ENCODE assay signal across 12 cellular contexts in the genomic region with DNA sequence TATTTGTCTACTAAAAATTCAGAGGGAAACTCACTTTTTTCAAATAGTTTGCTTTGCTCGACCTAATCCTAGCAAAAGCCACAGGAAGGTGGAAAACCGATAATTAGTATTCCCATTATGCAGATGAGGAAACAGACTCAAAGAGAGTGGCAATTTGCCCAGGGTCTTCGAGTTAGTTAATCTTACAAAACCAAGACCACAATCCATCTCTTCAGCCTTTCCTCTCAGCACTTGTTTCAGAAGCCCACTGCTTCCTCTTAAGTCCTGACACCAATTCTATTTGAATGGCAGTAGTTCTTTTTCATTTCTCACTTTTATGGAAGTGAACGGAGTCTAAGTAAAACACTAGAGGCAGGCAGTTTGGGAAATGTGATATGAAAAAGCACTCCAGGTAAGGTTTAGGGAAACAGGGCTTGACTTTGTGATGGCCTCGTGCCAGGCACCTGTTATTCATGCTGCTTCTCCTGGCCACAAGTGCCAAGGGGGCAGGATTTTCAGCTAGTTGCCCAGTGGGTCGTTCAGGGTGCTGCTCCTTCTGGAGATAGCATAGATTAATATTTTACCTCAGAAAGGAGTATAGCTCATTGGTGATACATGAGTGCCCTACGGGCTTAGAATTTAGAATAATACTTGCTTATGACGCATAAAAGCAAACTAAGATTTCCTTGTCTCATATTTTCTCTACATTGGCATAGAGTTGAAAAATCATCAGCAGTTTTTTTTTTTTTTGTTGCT.
A peak's percentile ranks its signal among the peaks of the same experiment; 100 is the strongest.
DNase-seq lines count a peak whose midpoint lies in the region; ATAC-seq and TF ChIP-seq lines count a peak whose summit lies in the region.
"Had no signal": no experiment of that assay in that cellular context is flagged by ENCODE, and none has a peak within 500 bp of the region (broad histone marks: within the 10 kb centered on the region; RNA-seq: fewer than 3 reads in every experiment).

No MANE protein-coding gene starts in this region.

- H3K4me1 Mint-ChIP-seq in progenitor cell of endocrine pancreas (ENCODE audit: low read depth): peaks cover 50% of the 10 kb centered on the region
- H3K4me1 Mint-ChIP-seq: activated CD4-positive, alpha-beta T cell treated with anti-CD3 and anti-CD28 coated beads, Interleukin-2, amount 10 ng/mL, durations not matched to agents 24 days and 14 days had no signal

- H3K9ac ChIP-seq in smooth muscle cell (ENCODE audit: low read depth): no peak overlapping the region

- H3K79me2 ChIP-seq in smooth muscle cell (ENCODE audit: low read depth) (no peaks in the 10 kb centered on the region), osteoblast (ENCODE audit: insufficient read depth, low read length) (no peaks in the 10 kb centered on the region)

- no peak for ATAC-seq in GM18517 (IDR thresholded peaks at IDR 0.05; ENCODE audit: unreplicated experiment)
- ATAC-seq: CD8-positive, alpha-beta T cell had no signal

- peak overlapping the region; percentile 30 for H3K4me3 Mint-ChIP-seq in progenitor cell of endocrine pancreas (ENCODE audit: low read depth)
- H3K4me3 Mint-ChIP-seq: activated CD4-positive, alpha-beta T cell treated with anti-CD3 and anti-CD28 coated beads, Interleukin-2, amount 10 ng/mL, durations not matched to agents 24 days and 14 days; CD8-positive, alpha-beta T cell had no signal

- H2AFZ ChIP-seq in smooth muscle cell (ENCODE audit: low read depth): no peak overlapping the region
- no peak overlapping the region for H2AFZ ChIP-seq in osteoblast (ENCODE audit: low read length)

- H3K27ac ChIP-seq in smooth muscle cell (ENCODE audit: low read depth): no peak overlapping the region
- H3K27ac ChIP-seq in osteoblast (ENCODE audit: low read depth, low read length): no peak overlapping the region
- H3K27ac ChIP-seq: breast epithelium had no signal

- H3K36me3 ChIP-seq in smooth muscle cell (ENCODE audit: low read depth) (no peaks in the 10 kb centered on the region), osteoblast (ENCODE audit: insufficient read depth, low read length) (no peaks in the 10 kb centered on the region)
- H3K36me3 ChIP-seq: breast epithelium had no signal

- no peaks in the 10 kb centered on the region for H4K20me1 ChIP-seq in smooth muscle cell (ENCODE audit: low read depth)
- no peaks in the 10 kb centered on the region for H4K20me1 ChIP-seq in osteoblast (ENCODE audit: insufficient read depth, low read length)

- H3F3A ChIP-seq in smooth muscle cell (ENCODE audit: low read depth): no peaks in the 10 kb centered on the region

- H3K36me3 Mint-ChIP-seq in progenitor cell of endocrine pancreas (ENCODE audit: insufficient read depth): no peaks in the 10 kb centered on the region
- H3K36me3 Mint-ChIP-seq: CD8-positive, alpha-beta T cell had no signal

- H3K27ac Mint-ChIP-seq in progenitor cell of endocrine pancreas: peak overlapping the region; percentile 91
- H3K27ac Mint-ChIP-seq: activated CD4-positive, alpha-beta T cell treated with anti-CD3 and anti-CD28 coated beads, Interleukin-2, amount 10 ng/mL, durations not matched to agents 24 days and 14 days; activated T-helper 2 cell treated with anti-CD3 and anti-CD28 coated beads, Interferon-gamma antibody, Interleukin-2, Interleukin-4, amounts not matched to agents 10 μg/mL and 5 μg/mL and 100 μg/mL, durations not matched to agents 14 hours and 24 hours and 36 hours; CD8-positive, alpha-beta T cell had no signal

- H3K4me1 ChIP-seq in smooth muscle cell (ENCODE audit: low read depth) (no peaks in the 10 kb centered on the region), osteoblast (ENCODE audit: insufficient read depth, low read length) (no peaks in the 10 kb centered on the region)
- H3K4me1 ChIP-seq: breast epithelium had no signal

- in situ Hi-C loops in KBM-7 (cut with MboI; ENCODE audit: low pct_unique_long_range_greater_than_20kb, low sequenced_read_pairs): no loop called here

- H3K4me3 ChIP-seq in epithelial cell of proximal tubule (ENCODE audit: low read depth, low read length) (peak overlapping the region; percentile 4), smooth muscle cell (no peak overlapping the region), osteoblast (ENCODE audit: insufficient read depth, low read length) (no peak overlapping the region)
- H3K4me3 ChIP-seq: breast epithelium had no signal

- TF ChIP-seq CTCF in epithelial cell of proximal tubule (conservative IDR thresholded peaks at IDR 0.05; ENCODE audit: low read depth, low read length) (no peak), progenitor cell of endocrine pancreas (IDR thresholded peaks at IDR 0.05; ENCODE audit: unreplicated experiment) (no peak), smooth muscle cell (IDR thresholded peaks at IDR 0.05; ENCODE audit: borderline replicate concordance, insufficient read depth, poor library complexity, severe bottlenecking) (no peak), osteoblast (IDR thresholded peaks at IDR 0.05; ENCODE audit: extremely low read depth, low read depth, low read length) (no peak)

- H3K9me3 ChIP-seq in smooth muscle cell (replicated peaks; ENCODE audit: low read depth) (no peaks in the 10 kb centered on the region), osteoblast (ENCODE audit: low read depth, low read length) (no peaks in the 10 kb centered on the region)
- H3K9me3 ChIP-seq: breast epithelium had no signal

- no peaks in the 10 kb centered on the region for H3K27me3 ChIP-seq in smooth muscle cell (ENCODE audit: low read depth)
- H3K27me3 ChIP-seq in osteoblast (ENCODE audit: insufficient read depth, low read length): peaks cover 7% of the 10 kb centered on the region
- H3K27me3 ChIP-seq: breast epithelium had no signal

- H3K27me3 Mint-ChIP-seq in progenitor cell of endocrine pancreas: no peaks in the 10 kb centered on the region

- peaks cover 5% of the 10 kb centered on the region for H3K9me3 Mint-ChIP-seq in progenitor cell of endocrine pancreas (ENCODE audit: low read depth)
- H3K9me3 Mint-ChIP-seq: activated CD4-positive, alpha-beta T cell treated with anti-CD3 and anti-CD28 coated beads, Interleukin-2, amount 10 ng/mL, durations not matched to agents 24 days and 14 days; activated T-helper 2 cell treated with anti-CD3 and anti-CD28 coated beads, Interferon-gamma antibody, Interleukin-2, Interleukin-4, amounts not matched to agents 10 μg/mL and 5 μg/mL and 100 μg/mL, durations not matched to agents 14 hours and 24 hours and 36 hours; CD8-positive, alpha-beta T cell had no signal

- peak; percentile 35 for DNase-seq in KBM-7
- DNase-seq in NCI-H2196 (lab: John Stamatoyannopoulos, UW; ENCODE audit: unreplicated experiment): peak; percentile 63
- no peak for DNase-seq in epithelial cell of proximal tubule (ENCODE audit: low read depth)
- no peak for DNase-seq in progenitor cell of endocrine pancreas (ENCODE audit: low spot score, unreplicated experiment)
- no peak for DNase-seq in smooth muscle cell (lab: John Stamatoyannopoulos, UW; ENCODE audit: unreplicated experiment)
- no peak for DNase-seq in osteoblast (ENCODE audit: insufficient read length, low spot score, missing footprints)
- DNase-seq: activated CD4-positive, alpha-beta T cell treated with anti-CD3 and anti-CD28 coated beads, Interleukin-2, amount 10 ng/mL, durations not matched to agents 24 days and 14 days; CD8-positive, alpha-beta T cell; NK-92 treated with Interleukin-12 subunit alpha and Interleukin-12 subunit beta, amount 100 ng/mL, for 24 hours had no signal

- H3K4me2 ChIP-seq in smooth muscle cell (no peak overlapping the region), osteoblast (ENCODE audit: insufficient read depth, low read length) (no peak overlapping the region)

- 86% methylated on average over 8 of the region's 8 CpGs for WGBS in smooth muscle cell (ENCODE audit: low lambda C conversion rate)

Comparison
In these comparisons a context has a peak if more than half of its experiments do, and no peak if none do; other contexts are left out.
1. DNase-seq: peak in KBM-7 (single experiment) and NCI-H2196 (single experiment); none in epithelial cell of proximal tubule (single experiment), progenitor cell of endocrine pancreas (single experiment), smooth muscle cell (single experiment) and osteoblast (single experiment).